In the genomic region with DNA sequence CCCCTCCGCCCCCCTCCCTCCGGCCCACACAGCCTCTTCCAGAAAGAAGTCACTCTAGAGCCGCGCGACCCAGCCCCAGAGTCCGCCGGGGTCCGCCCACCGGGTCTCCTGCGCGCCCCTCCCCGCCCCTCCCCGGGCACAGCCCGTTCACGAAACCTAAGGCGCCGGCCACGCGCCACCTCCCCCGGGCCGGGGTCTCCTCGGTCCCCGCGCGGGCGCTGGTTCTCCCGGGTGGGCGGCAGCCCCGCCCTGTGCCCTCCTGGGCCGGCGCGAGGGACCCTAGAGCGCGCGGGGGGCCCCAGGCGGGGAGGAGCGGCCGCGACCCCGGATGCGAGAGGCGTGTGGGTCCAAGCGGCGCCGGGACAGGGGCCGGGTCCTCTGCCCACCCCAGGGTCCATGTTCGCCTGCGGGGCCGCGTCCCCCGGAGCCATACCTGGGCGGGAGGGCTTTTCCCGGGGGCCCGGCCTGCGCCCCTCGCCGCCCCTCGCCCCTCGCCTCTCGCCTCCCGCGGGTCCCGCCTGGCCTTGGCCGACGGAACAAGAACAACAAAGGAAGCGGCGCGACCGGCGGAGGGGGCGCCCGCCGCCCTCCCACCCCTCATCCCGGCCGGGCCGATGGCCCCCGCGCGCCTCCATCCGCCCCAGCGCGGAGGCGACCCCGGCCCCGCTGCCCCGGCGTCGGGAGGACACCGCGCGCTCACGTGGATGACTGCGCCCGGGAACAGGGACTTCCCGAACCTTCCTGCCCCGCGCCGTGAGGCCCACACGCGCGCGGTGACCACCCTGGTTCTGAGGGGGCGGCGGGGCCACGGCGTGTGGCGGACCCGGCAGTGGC, we compare ENCODE assay signal across 1 cellular context.
TF ChIP-seq lines count a peak whose summit lies in the region.

No MANE protein-coding gene starts in this region.

TF ChIP-seq in SK-N-SH treated with all-trans-retinoic acid at 6 μM for 48 hours, 23 proteins besides CTCF, POLR2A, EP300 and RAD21 (continued from another document):
- no peak for TF ChIP-seq ISL1 (CRISPR knock-in tag; IDR thresholded peaks at IDR 0.05)
- TF ChIP-seq ARNTL (CRISPR knock-in tag; IDR thresholded peaks at IDR 0.05; ENCODE audit: borderline replicate concordance, low read depth), result no peak
- no peak for TF ChIP-seq ZC3H10 (CRISPR knock-in tag; IDR thresholded peaks at IDR 0.05)
- no peak for TF ChIP-seq ESRRG (CRISPR knock-in tag; IDR thresholded peaks at IDR 0.05)
- TF ChIP-seq BACH2 (CRISPR knock-in tag; IDR thresholded peaks at IDR 0.05; ENCODE audit: borderline replicate concordance), result no peak
- TF ChIP-seq SNAI2 (CRISPR knock-in tag; IDR thresholded peaks at IDR 0.05), result no peak
- no peak for TF ChIP-seq ZNF70 (CRISPR knock-in tag; IDR thresholded peaks at IDR 0.05)
- TF ChIP-seq, protein P1, sequence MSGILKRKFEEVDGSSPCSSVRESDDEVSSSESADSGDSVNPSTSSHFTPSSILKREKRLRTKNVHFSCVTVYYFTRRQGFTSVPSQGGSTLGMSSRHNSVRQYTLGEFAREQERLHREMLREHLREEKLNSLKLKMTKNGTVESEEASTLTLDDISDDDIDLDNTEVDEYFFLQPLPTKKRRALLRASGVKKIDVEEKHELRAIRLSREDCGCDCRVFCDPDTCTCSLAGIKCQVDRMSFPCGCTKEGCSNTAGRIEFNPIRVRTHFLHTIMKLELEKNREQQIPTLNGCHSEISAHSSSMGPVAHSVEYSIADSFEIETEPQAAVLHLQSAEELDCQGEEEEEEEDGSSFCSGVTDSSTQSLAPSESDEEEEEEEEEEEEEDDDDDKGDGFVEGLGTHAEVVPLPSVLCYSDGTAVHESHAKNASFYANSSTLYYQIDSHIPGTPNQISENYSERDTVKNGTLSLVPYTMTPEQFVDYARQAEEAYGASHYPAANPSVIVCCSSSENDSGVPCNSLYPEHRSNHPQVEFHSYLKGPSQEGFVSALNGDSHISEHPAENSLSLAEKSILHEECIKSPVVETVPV (CRISPR knock-in tag; IDR thresholded peaks at IDR 0.05), result no peak
- no peak for TF ChIP-seq TCF4 (CRISPR knock-in tag; IDR thresholded peaks at IDR 0.05; ENCODE audit: borderline replicate concordance)
- no peak for TF ChIP-seq RARB (CRISPR knock-in tag; IDR thresholded peaks at IDR 0.05)
- TF ChIP-seq GLIS3 (CRISPR knock-in tag; IDR thresholded peaks at IDR 0.05), result no peak
- TF ChIP-seq ZNF565 (CRISPR knock-in tag; conservative IDR thresholded peaks at IDR 0.05; ENCODE audit: low read depth), result no peak
- TF ChIP-seq CSDC2 (CRISPR knock-in tag; IDR thresholded peaks at IDR 0.05), result no peak
- no peak for TF ChIP-seq ZFP30 (CRISPR knock-in tag; IDR thresholded peaks at IDR 0.05)
